In the genomic region with DNA sequence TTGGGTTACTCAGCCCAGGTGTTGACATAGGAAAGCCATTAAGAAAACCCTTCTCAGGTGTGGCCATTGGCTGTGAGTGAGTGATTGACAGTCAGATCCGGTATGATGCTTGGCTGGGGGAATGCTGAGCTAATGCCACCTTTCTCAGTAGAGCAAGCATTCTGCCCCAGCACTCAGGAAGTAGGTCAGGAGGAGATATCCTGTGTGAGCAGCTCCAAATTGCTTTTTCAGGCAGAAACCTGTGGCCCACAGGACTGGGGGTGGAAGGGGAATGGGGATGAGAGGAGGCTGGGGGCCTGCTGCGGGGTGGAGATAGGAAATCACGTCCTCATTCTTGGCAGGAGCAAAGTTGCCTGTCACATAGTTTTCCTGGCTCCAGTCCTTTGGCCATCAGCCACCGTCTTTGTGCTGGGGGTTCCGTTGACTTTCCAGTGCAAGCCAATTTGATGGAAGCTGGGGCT, we compare ENCODE assay signal across 9 cellular contexts. TPM values are rescaled to one million over a fixed set of nuclear protein-coding genes. Genes with fewer than 3 reads are reported as not detected.
DNase-seq lines count a peak whose midpoint lies in the region; ATAC-seq, FAIRE-seq and TF ChIP-seq lines count a peak whose summit lies in the region.
"Had no signal": no experiment of that assay in that cellular context is flagged by ENCODE, and none has a peak within 500 bp of the region (broad histone marks: within the 10 kb centered on the region; RNA-seq: fewer than 3 reads in every experiment).

No MANE protein-coding gene starts in this region.

- H3K27me3 ChIP-seq in bronchial epithelial cell (ENCODE audit: control insufficient read depth, insufficient read depth, low read length) (no peaks in the 10 kb centered on the region), suprapubic skin (no peaks in the 10 kb centered on the region), Karpas-422 (ENCODE audit: low read length) (no peaks in the 10 kb centered on the region)

- H3K9me3 ChIP-seq in suprapubic skin = no peaks in the 10 kb centered on the region
- H3K9me3 ChIP-seq in Karpas-422 (ENCODE audit: low read length) = no peaks in the 10 kb centered on the region

- peak overlapping the region; percentile 64 for H3K27ac Mint-ChIP-seq in activated CD8-positive, alpha-beta memory T cell treated with anti-CD3 and anti-CD28 coated beads, Interleukin-2, amount 10 ng/mL, durations not matched to agents 7 days and 5 days

- H3K9me3 Mint-ChIP-seq in activated CD8-positive, alpha-beta memory T cell treated with anti-CD3 and anti-CD28 coated beads, Interleukin-2, amount 10 ng/mL, durations not matched to agents 7 days and 5 days (ENCODE audit: low read depth) = no peaks in the 10 kb centered on the region

- H3K4me2 ChIP-seq in Karpas-422 (ENCODE audit: low read depth, low read length, poor library complexity, severe bottlenecking) = no peak overlapping the region

- no peak for TF ChIP-seq EP300 in suprapubic skin (IDR thresholded peaks at IDR 0.05)

- 14% methylated on average over 5 of the region's 5 CpGs for WGBS in suprapubic skin

- no peaks in the 10 kb centered on the region for H4K20me1 ChIP-seq in Karpas-422 (ENCODE audit: insufficient read depth, low read depth, low read length)

- no peak for ATAC-seq in activated CD8-positive, alpha-beta memory T cell treated with anti-CD3 and anti-CD28 coated beads, Interleukin-2, amount 10 ng/mL, durations not matched to agents 7 days and 5 days
- ATAC-seq in GM18907 (IDR thresholded peaks at IDR 0.05; ENCODE audit: unreplicated experiment) = no peak

- H3K9me2 ChIP-seq in Karpas-422 (replicated peaks; ENCODE audit: insufficient read depth, low read length) = no peaks in the 10 kb centered on the region

- H3K4me1 Mint-ChIP-seq in activated CD8-positive, alpha-beta memory T cell treated with anti-CD3 and anti-CD28 coated beads, Interleukin-2, amount 10 ng/mL, durations not matched to agents 7 days and 5 days = peaks cover 44% of the 10 kb centered on the region

- H3K9ac ChIP-seq in Karpas-422 (ENCODE audit: low read length) = no peak overlapping the region

- no peak overlapping the region for H3K4me3 Mint-ChIP-seq in activated CD8-positive, alpha-beta memory T cell treated with anti-CD3 and anti-CD28 coated beads, Interleukin-2, amount 10 ng/mL, durations not matched to agents 7 days and 5 days

- H3K79me2 ChIP-seq in Karpas-422 (ENCODE audit: low read length) = no peaks in the 10 kb centered on the region

- H3K4me1 ChIP-seq in suprapubic skin = peaks cover 30% of the 10 kb centered on the region
- H3K4me1 ChIP-seq in Karpas-422 (ENCODE audit: low read length) = peaks cover 6% of the 10 kb centered on the region

- FAIRE-seq in bronchial epithelial cell (lab: Jason Lieb, UNC) = peak; percentile 97

- H3K36me3 ChIP-seq in bronchial epithelial cell (ENCODE audit: control insufficient read depth, insufficient read depth, low read length) (no peaks in the 10 kb centered on the region), suprapubic skin (no peaks in the 10 kb centered on the region), Karpas-422 (ENCODE audit: insufficient read depth, low read length) (no peaks in the 10 kb centered on the region)

- CTCF ChIA-PET in activated CD8-positive, alpha-beta memory T cell treated with anti-CD3 and anti-CD28 coated beads, Interleukin-2, amount 10 ng/mL, durations not matched to agents 7 days and 5 days (lab: Charles Lee) = interaction anchor here (0.9 to 4.9 kb wide), 5 partner anchors 11 to 208 kb away, joined by 3 to 38 read pairs (median 4); no protein-coding TSS in a partner anchor

- peak; percentile 45 for DNase-seq in activated CD8-positive, alpha-beta memory T cell treated with anti-CD3 and anti-CD28 coated beads, Interleukin-2, amount 10 ng/mL, durations not matched to agents 7 days and 5 days
- no peak for DNase-seq in activated CD8-positive, alpha-beta memory T cell treated with anti-CD3 and anti-CD28 coated beads, Interleukin-2, amount 50 U/mL, for 48 hours
- DNase-seq in bronchial epithelial cell (ENCODE audit: low read depth) = peak; percentile 97
- DNase-seq in kidney tubule cell (ENCODE audit: low spot score) = peak; percentile 83
- no peak for DNase-seq in suprapubic skin (ENCODE audit: low spot score in 2 of 2)
- DNase-seq in dedifferentiated amniotic fluid mesenchymal stem cell (ENCODE audit: extremely low spot score) = no peak
- no peak for DNase-seq in Karpas-422
- DNase-seq: MV-4-11 had no signal

- H3K27me3 Mint-ChIP-seq in activated CD8-positive, alpha-beta memory T cell treated with anti-CD3 and anti-CD28 coated beads, Interleukin-2, amount 10 ng/mL, durations not matched to agents 7 days and 5 days = peaks cover 3% of the 10 kb centered on the region

- H3K27ac ChIP-seq in suprapubic skin (peak overlapping the region; percentile 36), Karpas-422 (ENCODE audit: low read length) (no peak overlapping the region)

- no peak for TF ChIP-seq POLR2A in suprapubic skin (IDR thresholded peaks at IDR 0.05)

- H2AFZ ChIP-seq in Karpas-422 (ENCODE audit: low read length) = no peak overlapping the region

- H3K4me3 ChIP-seq in bronchial epithelial cell (ENCODE audit: low read depth, low read length) (no peak overlapping the region), suprapubic skin (no peak overlapping the region), Karpas-422 (ENCODE audit: low read length) (no peak overlapping the region)

- H3K36me3 Mint-ChIP-seq in activated CD8-positive, alpha-beta memory T cell treated with anti-CD3 and anti-CD28 coated beads, Interleukin-2, amount 10 ng/mL, durations not matched to agents 7 days and 5 days = no peaks in the 10 kb centered on the region

- TF ChIP-seq CTCF in bronchial epithelial cell (IDR thresholded peaks at IDR 0.05; ENCODE audit: insufficient read depth, low read length, severe bottlenecking) (no peak), suprapubic skin (IDR thresholded peaks at IDR 0.05) (no peak)

RNA-seq across cellular contexts. Expression of gene NINJ2, which starts 55.7 kb away (rescaled TPM):
- total RNA-seq in activated CD8-positive, alpha-beta memory T cell treated with anti-CD3 and anti-CD28 coated beads, Interleukin-2, amount 10 ng/mL, durations not matched to agents 7 days and 5 days = 1 to 10 TPM; 6.8 to 7.4 TPM
- total RNA-seq in bronchial epithelial cell = 0.26 TPM in 2 replicates
- total RNA-seq in suprapubic skin = 10 to 100 TPM in 2 of 4 donors, 1 to 10 TPM in 2; 7.6 to 20.9 (median 12.6) TPM
- 1.8 and 2.4 TPM in 2 replicates for total RNA-seq in Karpas-422 (2014; rRNA removed; shearing (Covaris generic); ENCODE audit: low replicate concordance)

Comparison
In these comparisons a context has a peak if more than half of its experiments do, and no peak if none do; other contexts are left out.
1. DNase-seq: peak in activated CD8-positive, alpha-beta memory T cell treated with anti-CD3 and anti-CD28 coated beads, Interleukin-2, amount 10 ng/mL, durations not matched to agents 7 days and 5 days (single experiment), bronchial epithelial cell (single experiment) and kidney tubule cell (single experiment); none in activated CD8-positive, alpha-beta memory T cell treated with anti-CD3 and anti-CD28 coated beads, Interleukin-2, amount 50 U/mL, for 48 hours (single experiment), suprapubic skin (0 of 2), dedifferentiated amniotic fluid mesenchymal stem cell (single experiment) and Karpas-422 (single experiment).